8 cellular contexts compared by ENCODE assay signal in the genomic region with DNA sequence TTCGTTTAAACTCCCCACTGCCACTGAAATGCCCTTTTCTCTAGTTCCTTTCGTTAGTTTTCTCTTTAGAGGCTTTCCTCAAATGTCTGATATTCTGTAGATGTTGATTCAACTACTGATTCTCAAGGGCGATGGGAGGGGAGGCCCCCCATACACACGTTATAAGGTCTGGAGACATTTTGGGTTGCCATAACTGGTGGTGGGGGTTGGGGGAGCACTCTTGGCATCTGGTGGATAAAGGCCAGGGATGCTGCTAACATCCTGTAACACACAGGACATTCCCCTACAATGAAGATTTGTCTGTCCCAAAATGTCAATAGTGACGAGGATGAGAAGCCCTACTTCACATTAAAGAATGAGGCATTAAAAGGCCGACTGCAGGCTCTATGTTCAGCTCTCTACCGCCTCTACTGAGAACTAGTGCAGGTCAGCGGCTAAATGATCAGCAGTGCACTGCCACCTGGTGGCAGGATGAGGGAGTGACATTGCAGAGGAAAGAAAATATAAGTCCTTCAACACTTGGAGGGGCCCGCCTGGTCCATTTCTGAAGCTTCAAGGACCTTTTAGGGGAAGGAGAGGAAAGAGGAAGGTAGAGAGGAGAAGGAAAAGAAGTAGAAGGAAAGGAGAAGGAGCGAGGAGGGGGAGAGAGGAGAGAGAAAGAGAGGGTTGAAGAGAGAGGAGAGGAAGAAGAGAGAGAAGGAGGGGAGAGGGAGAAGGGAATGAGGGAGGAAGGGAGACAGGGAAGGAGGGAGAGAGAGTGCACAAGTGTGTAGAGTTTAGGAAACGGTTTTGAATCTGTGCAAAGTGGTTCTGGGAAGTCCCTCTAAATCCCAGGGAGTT. TPM values are rescaled to one million over a fixed set of nuclear protein-coding genes. Genes with fewer than 3 reads are reported as not detected.
DNase-seq lines count a peak whose midpoint lies in the region; TF ChIP-seq lines count a peak whose summit lies in the region.

No MANE protein-coding gene starts in this region.

- 24 to 30% (median 28%) methylated on average over 11 of the region's 11 CpGs for WGBS in stomach, 5 donors

- H3K27me3 Mint-ChIP-seq in neural progenitor cell (ENCODE audit: insufficient read depth, low read depth) = no peaks in the 10 kb centered on the region

- peaks cover 1% of the 10 kb centered on the region for H3K4me1 Mint-ChIP-seq in neural progenitor cell

- H3K27me3 ChIP-seq in neural progenitor cell (no peaks in the 10 kb centered on the region), stomach (no peaks in the 10 kb centered on the region)

- H3K27ac ChIP-seq in neural progenitor cell (no peak overlapping the region), stomach (peak overlapping the region in 4 of 5 donors; percentile 35 to 78 (median 60))

- H3K79me2 ChIP-seq in neural progenitor cell (ENCODE audit: low read depth) = no peaks in the 10 kb centered on the region

- H3K36me3 ChIP-seq in neural progenitor cell (no peaks in the 10 kb centered on the region), stomach (no peaks in the 10 kb centered on the region)

- H3K4me1 ChIP-seq in neural progenitor cell (peaks cover 7% of the 10 kb centered on the region), stomach (peaks cover 0 to 27% (median 17%) of the 10 kb centered on the region in 4 donors)

- TF ChIP-seq POLR2A in stomach (IDR thresholded peaks at IDR 0.05) = no peak

- H3K4me3 Mint-ChIP-seq in neural progenitor cell = no peak overlapping the region

- H3K9me3 ChIP-seq in neural progenitor cell (ENCODE audit: low read depth) = no peaks in the 10 kb centered on the region
- no peaks in the 10 kb centered on the region for H3K9me3 ChIP-seq in stomach

- intact Hi-C loops in stomach (cut with DNase I; ENCODE audit: low total_unique reads) = loop anchor here (5.0 kb wide), 1 partner anchor 191 kb away; no protein-coding TSS in a partner anchor

- DNase-seq in ELF-1 (ENCODE audit: low read depth, low spot score) (peak; percentile 83), H4 (ENCODE audit: low spot score) (peak; percentile 71), LHCN-M2 (ENCODE audit: low read depth) (peak; percentile 83), RKO (ENCODE audit: low spot score) (peak; percentile 89), activated T-helper 1 cell treated with Interleukin-2 at 50 U/mL for 16 hours (ENCODE audit: low read depth) (peak; percentile 52), fibroblast of the conjunctiva (ENCODE audit: low read depth) (peak; percentile 84), neural progenitor cell (ENCODE audit: low spot score) (peak; percentile 90), stomach (peak; percentile 89)

- peaks cover 4% of the 10 kb centered on the region for H3F3A ChIP-seq in neural progenitor cell (ENCODE audit: low read depth)

- H2AFZ ChIP-seq in neural progenitor cell (replicated peaks) = peak overlapping the region; percentile 65

- no peaks in the 10 kb centered on the region for H4K20me1 ChIP-seq in neural progenitor cell (ENCODE audit: low read depth)

- H3K27ac Mint-ChIP-seq in neural progenitor cell = no peak overlapping the region

- TF ChIP-seq CTCF in neural progenitor cell (IDR thresholded peaks at IDR 0.05) = peak; percentile 100
- peak in 6 of 7 experiments; percentile 94 to 100 (median 98) for TF ChIP-seq CTCF in stomach (IDR thresholded peaks at IDR 0.05)

- no peaks in the 10 kb centered on the region for H3K36me3 Mint-ChIP-seq in neural progenitor cell

- no peaks in the 10 kb centered on the region for H3K9me3 Mint-ChIP-seq in neural progenitor cell

- no peak for TF ChIP-seq EP300 in stomach (IDR thresholded peaks at IDR 0.05)

- no peak overlapping the region for H3K9ac ChIP-seq in neural progenitor cell

- no peak overlapping the region for H3K4me2 ChIP-seq in neural progenitor cell

- H3K4me3 ChIP-seq in neural progenitor cell (no peak overlapping the region), stomach (no peak overlapping the region)

RNA-seq across cellular contexts. Expression of gene ALG14, which starts 29.4 kb away (rescaled TPM):
- total RNA-seq in H4 (2014; rRNA removed; shearing (Covaris generic)) = 1.4 and 1.7 TPM in 2 replicates
- total RNA-seq in LHCN-M2 (2014; rRNA removed) (1.5 and 2.7 TPM in 2 replicates), neural progenitor cell (ENCODE audit: low replicate concordance) (0.49 and 0.53 TPM in 2 replicates), stomach (1 to 10 TPM in 1 of 5 donors, under 1 TPM in 3, not detected in 1; under 0.01 to 3.5 (median 0.58) TPM)
- 3.6 TPM for polyA plus RNA-seq in LHCN-M2 (2012)
- polyA plus RNA-seq in stomach = 1 to 10 TPM; 1.1 to 1.5 (median 1.1) TPM
